ENCODE assay signal across 9 cellular contexts in the genomic region with DNA sequence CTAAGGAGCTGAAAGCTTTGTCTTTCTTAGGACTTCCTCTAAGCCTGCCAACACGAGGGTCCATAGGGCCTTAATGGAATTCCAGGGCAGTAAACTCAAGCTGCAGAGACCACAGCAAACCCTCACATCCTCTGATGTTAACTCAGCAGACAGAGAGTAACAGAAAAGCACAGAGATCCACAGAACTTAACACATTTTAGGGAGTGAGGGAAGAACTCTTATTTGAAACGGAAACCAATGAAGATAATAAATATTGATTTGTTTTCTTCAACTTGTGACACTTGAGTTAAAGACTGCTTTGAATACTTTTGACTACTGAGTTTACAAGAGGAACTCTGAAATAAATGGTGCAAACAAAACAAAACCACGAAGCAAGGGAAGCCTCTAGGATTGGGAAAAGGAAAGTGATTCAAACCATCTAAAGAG. TPM values are rescaled to one million over a fixed set of nuclear protein-coding genes. Genes with fewer than 3 reads are reported as not detected.
DNase-seq lines count a peak whose midpoint lies in the region; ATAC-seq and TF ChIP-seq lines count a peak whose summit lies in the region.
"Had no signal": no experiment of that assay in that cellular context is flagged by ENCODE, and none has a peak within 500 bp of the region (broad histone marks: within the 10 kb centered on the region; RNA-seq: fewer than 3 reads in every experiment).

No MANE protein-coding gene starts in this region.

- no peaks in the 10 kb centered on the region for H3K9me3 ChIP-seq in BLaER1 treated with 17β-estradiol and CSF1 and Interleukin-3, amounts not matched to agents 10 nM and 100 nM (replicated peaks in 1 of 11)
- H3K9me3 ChIP-seq in adrenal gland (replicated peaks in 1 of 3) (no peaks in the 10 kb centered on the region), cardiac muscle cell (ENCODE audit: low read depth) (no peaks in the 10 kb centered on the region)
- no peaks in the 10 kb centered on the region for H3K9me3 ChIP-seq in CD4-positive, alpha-beta T cell (ENCODE audit: control insufficient read depth, low read length)

- no peak for TF ChIP-seq POLR2A in adrenal gland (IDR thresholded peaks at IDR 0.05)

- no peak for ATAC-seq in HG02759 (IDR thresholded peaks at IDR 0.05; ENCODE audit: unreplicated experiment)
- no peak for ATAC-seq in CD4-positive, alpha-beta T cell (ENCODE audit: poor library complexity)
- ATAC-seq in activated CD8-positive, alpha-beta T cell treated with anti-CD3 and anti-CD28 coated beads, Interleukin-2, amount 10 ng/mL, durations not matched to agents 7 days and 5 days = no peak

- no peak overlapping the region for H3K4me3 Mint-ChIP-seq in progenitor cell of endocrine pancreas (ENCODE audit: low read depth)
- no peak overlapping the region for H3K4me3 Mint-ChIP-seq in CD4-positive, alpha-beta T cell
- no peak overlapping the region for H3K4me3 Mint-ChIP-seq in activated CD8-positive, alpha-beta T cell treated with anti-CD3 and anti-CD28 coated beads, Interleukin-2, amount 10 ng/mL, durations not matched to agents 7 days and 5 days
- H3K4me3 Mint-ChIP-seq: activated T-helper 1 cell treated with anti-CD3 and anti-CD28 coated beads, Interleukin-12 subunit alpha, Interleukin-12 subunit beta, Interleukin-2, Interleukin-4 antibody, amounts not matched to agents 30 ng/mL and 10 ng/mL and 1 ng/mL, durations not matched to agents 14 hours and 24 hours and 36 hours had no signal

- H3K36me3 ChIP-seq in BLaER1 treated with 17β-estradiol and CSF1 and Interleukin-3, amounts not matched to agents 10 nM and 100 nM = peaks cover 75 to 100% (median 96%) of the 10 kb centered on the region in 11 experiments
- H3K36me3 ChIP-seq in adrenal gland (replicated peaks in 1 of 2) = peaks cover 0 to 63% of the 10 kb centered on the region in 2 donors
- peaks cover 49% of the 10 kb centered on the region for H3K36me3 ChIP-seq in cardiac muscle cell

- intact Hi-C loops in adrenal gland (cut with DNase I) = no loop called here
- intact Hi-C loops in CD4-positive, alpha-beta T cell (cut with DNase I, micrococcal nuclease) = loop anchor here (2.0 to 5.0 kb wide), 3 partner anchors 90 to 335 kb away; no protein-coding TSS in a partner anchor

- H3K4me2 ChIP-seq in BLaER1 treated with 17β-estradiol and CSF1 and Interleukin-3, amounts not matched to agents 10 nM and 100 nM = peak overlapping the region in 8 of 11 experiments; percentile 4 to 74 (median 61); a peak in 14 of 22 replicates

- H3K4me3 ChIP-seq in BLaER1 treated with 17β-estradiol and CSF1 and Interleukin-3, amounts not matched to agents 10 nM and 100 nM = no peak overlapping the region; a peak in 1 of 20 replicates
- H3K4me3 ChIP-seq in adrenal gland (no peak overlapping the region), cardiac muscle cell (no peak overlapping the region)

- peak overlapping the region in 7 of 11 experiments; percentile 5 to 51 (median 22); a peak in 10 of 22 replicates for H3K9ac ChIP-seq in BLaER1 treated with 17β-estradiol and CSF1 and Interleukin-3, amounts not matched to agents 10 nM and 100 nM

- H3K9me3 Mint-ChIP-seq in progenitor cell of endocrine pancreas (ENCODE audit: low read depth) = no peaks in the 10 kb centered on the region
- H3K9me3 Mint-ChIP-seq in CD4-positive, alpha-beta T cell = no peaks in the 10 kb centered on the region
- H3K9me3 Mint-ChIP-seq in activated CD8-positive, alpha-beta T cell treated with anti-CD3 and anti-CD28 coated beads, Interleukin-2, amount 10 ng/mL, durations not matched to agents 7 days and 5 days (ENCODE audit: insufficient read depth) = no peaks in the 10 kb centered on the region
- H3K9me3 Mint-ChIP-seq: activated T-helper 1 cell treated with anti-CD3 and anti-CD28 coated beads, Interleukin-12 subunit alpha, Interleukin-12 subunit beta, Interleukin-2, Interleukin-4 antibody, amounts not matched to agents 30 ng/mL and 10 ng/mL and 1 ng/mL, durations not matched to agents 14 hours and 24 hours and 36 hours had no signal

- no peaks in the 10 kb centered on the region for H3K27me3 ChIP-seq in BLaER1 treated with 17β-estradiol and CSF1 and Interleukin-3, amounts not matched to agents 10 nM and 100 nM
- H3K27me3 ChIP-seq in adrenal gland (no peaks in the 10 kb centered on the region), cardiac muscle cell (no peaks in the 10 kb centered on the region)
- no peaks in the 10 kb centered on the region for H3K27me3 ChIP-seq in CD4-positive, alpha-beta T cell (ENCODE audit: control insufficient read depth, insufficient read depth, low read length)

- TF ChIP-seq CTCF in adrenal gland (IDR thresholded peaks at IDR 0.05) = no peak
- TF ChIP-seq CTCF in cardiac muscle cell (IDR thresholded peaks at IDR 0.05; ENCODE audit: low read depth, low read length) = no peak
- TF ChIP-seq CTCF in progenitor cell of endocrine pancreas (IDR thresholded peaks at IDR 0.05; ENCODE audit: unreplicated experiment) = no peak
- TF ChIP-seq CTCF in CD4-positive, alpha-beta T cell (IDR thresholded peaks at IDR 0.05) = no peak

- H3K4me1 Mint-ChIP-seq in progenitor cell of endocrine pancreas (ENCODE audit: low read depth) = peaks cover 18% of the 10 kb centered on the region
- peaks cover 35% of the 10 kb centered on the region for H3K4me1 Mint-ChIP-seq in CD4-positive, alpha-beta T cell (ENCODE audit: low read depth)
- peaks cover 38% of the 10 kb centered on the region for H3K4me1 Mint-ChIP-seq in activated CD8-positive, alpha-beta T cell treated with anti-CD3 and anti-CD28 coated beads, Interleukin-2, amount 10 ng/mL, durations not matched to agents 7 days and 5 days (ENCODE audit: low read depth)

- CTCF ChIA-PET in CD4-positive, alpha-beta T cell (lab: Charles Lee) = interaction anchor here (0.7 to 3.3 kb wide), 3 partner anchors 15 to 91 kb away, joined by 6 to 18 read pairs (median 8); no protein-coding TSS in a partner anchor
- CTCF ChIA-PET in activated CD8-positive, alpha-beta T cell treated with anti-CD3 and anti-CD28 coated beads, Interleukin-2, amount 10 ng/mL, durations not matched to agents 7 days and 5 days (lab: Charles Lee) = interaction anchor here (1.5 to 10.4 kb wide), 6 partner anchors 10 to 335 kb away, joined by 4 to 128 read pairs (median 14); a partner anchor contains a TSS

- POLR2A ChIA-PET in CD4-positive, alpha-beta T cell (lab: Charles Lee) = no interaction called here
- POLR2A ChIA-PET in activated CD8-positive, alpha-beta T cell treated with anti-CD3 and anti-CD28 coated beads, Interleukin-2, amount 10 ng/mL, durations not matched to agents 7 days and 5 days (lab: Charles Lee) = interaction anchor here (2.7 kb wide), 1 partner anchor 9 kb away, joined by 8 read pairs; a partner anchor contains a TSS

- peak overlapping the region in 5 of 11 experiments; percentile 7 to 61 (median 41); a peak in 8 of 22 replicates for H3K27ac ChIP-seq in BLaER1 treated with 17β-estradiol and CSF1 and Interleukin-3, amounts not matched to agents 10 nM and 100 nM
- H3K27ac ChIP-seq in adrenal gland (peak overlapping the region in 4 of 5 donors; percentile 67 to 80 (median 70)), cardiac muscle cell (peak overlapping the region; percentile 48)
- no peak overlapping the region for H3K27ac ChIP-seq in CD4-positive, alpha-beta T cell (ENCODE audit: low read depth, low read length)

- WGBS in adrenal gland, 4 donors = 18 to 27% (median 21%) methylated on average over 3 of the region's 3 CpGs

- H3K36me3 Mint-ChIP-seq in progenitor cell of endocrine pancreas (ENCODE audit: insufficient read depth) = peaks cover 26% of the 10 kb centered on the region
- H3K36me3 Mint-ChIP-seq in CD4-positive, alpha-beta T cell (ENCODE audit: low read depth) = peaks cover 73% of the 10 kb centered on the region
- peaks cover 60% of the 10 kb centered on the region for H3K36me3 Mint-ChIP-seq in activated CD8-positive, alpha-beta T cell treated with anti-CD3 and anti-CD28 coated beads, Interleukin-2, amount 10 ng/mL, durations not matched to agents 7 days and 5 days (ENCODE audit: low read depth)

- no peak for DNase-seq in adrenal gland
- DNase-seq in cardiac muscle cell (ENCODE audit: low read depth in 1 of 2, low spot score in 1 of 2) = peak in 1 of 2 donors; percentile 65
- no peak for DNase-seq in progenitor cell of endocrine pancreas (ENCODE audit: low spot score, unreplicated experiment)
- no peak for DNase-seq in CD4-positive, alpha-beta T cell
- DNase-seq in NCI-H526 (lab: John Stamatoyannopoulos, UW) = no peak
- no peak for DNase-seq in activated CD8-positive, alpha-beta T cell treated with anti-CD3 and anti-CD28 coated beads, Interleukin-2, amount 10 ng/mL, durations not matched to agents 7 days and 5 days

- peaks cover 17 to 70% (median 36%) of the 10 kb centered on the region in 10 experiments for H3K4me1 ChIP-seq in BLaER1 treated with 17β-estradiol and CSF1 and Interleukin-3, amounts not matched to agents 10 nM and 100 nM
- H3K4me1 ChIP-seq in adrenal gland (replicated peaks in 1 of 2) = peaks cover 21 to 41% of the 10 kb centered on the region in 2 donors
- no peaks in the 10 kb centered on the region for H3K4me1 ChIP-seq in cardiac muscle cell (ENCODE audit: low read depth)

- no peaks in the 10 kb centered on the region for H3K27me3 Mint-ChIP-seq in progenitor cell of endocrine pancreas
- H3K27me3 Mint-ChIP-seq in CD4-positive, alpha-beta T cell = no peaks in the 10 kb centered on the region
- H3K27me3 Mint-ChIP-seq in activated CD8-positive, alpha-beta T cell treated with anti-CD3 and anti-CD28 coated beads, Interleukin-2, amount 10 ng/mL, durations not matched to agents 7 days and 5 days (ENCODE audit: low read depth) = no peaks in the 10 kb centered on the region

- H3K27ac Mint-ChIP-seq in progenitor cell of endocrine pancreas = peak overlapping the region; percentile 95
- no peak overlapping the region for H3K27ac Mint-ChIP-seq in CD4-positive, alpha-beta T cell
- no peak overlapping the region for H3K27ac Mint-ChIP-seq in activated CD8-positive, alpha-beta T cell treated with anti-CD3 and anti-CD28 coated beads, Interleukin-2, amount 10 ng/mL, durations not matched to agents 7 days and 5 days
- H3K27ac Mint-ChIP-seq: activated T-helper 1 cell treated with anti-CD3 and anti-CD28 coated beads, Interleukin-12 subunit alpha, Interleukin-12 subunit beta, Interleukin-2, Interleukin-4 antibody, amounts not matched to agents 30 ng/mL and 10 ng/mL and 1 ng/mL, durations not matched to agents 14 hours and 24 hours and 36 hours had no signal

- H4K20me1 ChIP-seq in BLaER1 treated with 17β-estradiol and CSF1 and Interleukin-3, amounts not matched to agents 10 nM and 100 nM = peaks cover 70 to 100% (median 94%) of the 10 kb centered on the region in 11 experiments; a peak in 20 of 22 replicates

RNA-seq across cellular contexts. Expression of a gene that starts 9.4 kb away (rescaled TPM):
- total RNA-seq in adrenal gland (100 to 1,000 TPM in 3 of 8 donors, 10 to 100 TPM in 5; 61.1 to 234 (median 96.6) TPM), cardiac muscle cell (54.5 and 58.6 TPM in 2 replicates), progenitor cell of endocrine pancreas (179 and 181 TPM in 2 replicates)
- polyA plus RNA-seq in adrenal gland (10 to 100 TPM; 39.3 to 92.6 (median 74.3) TPM), cardiac muscle cell (76.0 and 89.6 TPM in 2 replicates)
- 10 to 100 TPM; 81.8 to 82.4 TPM for total RNA-seq in CD4-positive, alpha-beta T cell
- total RNA-seq in activated CD8-positive, alpha-beta T cell treated with anti-CD3 and anti-CD28 coated beads, Interleukin-2, amount 10 ng/mL, durations not matched to agents 7 days and 5 days = 10 to 100 TPM; 56.5 to 63.1 TPM

RNA-seq across cellular contexts. Expression of a gene that starts 45.4 kb away (rescaled TPM):
- 10 to 100 TPM; 14.3 to 24.4 (median 20.7) TPM for total RNA-seq in adrenal gland
- polyA plus RNA-seq in adrenal gland = 10 to 100 TPM in 1 of 3 donors, 1 to 10 TPM in 2; 9.2 to 10.6 (median 9.5) TPM
- total RNA-seq in cardiac muscle cell = 42.3 and 61.6 TPM in 2 replicates
- polyA plus RNA-seq in cardiac muscle cell = 19.7 and 22.8 TPM in 2 replicates
- 80.9 and 82.3 TPM in 2 replicates for total RNA-seq in progenitor cell of endocrine pancreas
- total RNA-seq in CD4-positive, alpha-beta T cell = 1 to 10 TPM; 1.1 to 1.6 TPM
- total RNA-seq in activated CD8-positive, alpha-beta T cell treated with anti-CD3 and anti-CD28 coated beads, Interleukin-2, amount 10 ng/mL, durations not matched to agents 7 days and 5 days = 1 to 10 TPM; 1.2 TPM

RNA-seq across cellular contexts. Expression of a gene that starts 59.4 kb away (rescaled TPM):
- total RNA-seq in adrenal gland (not detected), cardiac muscle cell (not detected in 2 replicates), progenitor cell of endocrine pancreas (0.29 TPM in 1 of 2 replicates, not detected in the other)
- polyA plus RNA-seq in adrenal gland (not detected), cardiac muscle cell (not detected in 2 replicates)
- total RNA-seq in CD4-positive, alpha-beta T cell = under 1 TPM; 0.11 to 0.22 TPM
- total RNA-seq in activated CD8-positive, alpha-beta T cell treated with anti-CD3 and anti-CD28 coated beads, Interleukin-2, amount 10 ng/mL, durations not matched to agents 7 days and 5 days = not detected

Comparison
In these comparisons a context has a peak if more than half of its experiments do, and no peak if none do; other contexts are left out.
1. RNA of a gene that starts 45.4 kb away (total RNA-seq): 80.9 to 82.3 TPM in progenitor cell of endocrine pancreas, 42.3 to 61.6 TPM in cardiac muscle cell and 14.3 to 24.4 TPM in adrenal gland; 1.1 to 1.6 TPM in CD4-positive, alpha-beta T cell and 1.2 TPM in activated CD8-positive, alpha-beta T cell treated with anti-CD3 and anti-CD28 coated beads, Interleukin-2, amount 10 ng/mL, durations not matched to agents 7 days and 5 days; every median in the first group is over 4 times any median in the second.
2. intact Hi-C loops: an anchor here in CD4-positive, alpha-beta T cell (2.0 to 5.0 kb wide); none called in adrenal gland.